Comparison of ENCODE assay signal across 1 cellular context in the genomic region with DNA sequence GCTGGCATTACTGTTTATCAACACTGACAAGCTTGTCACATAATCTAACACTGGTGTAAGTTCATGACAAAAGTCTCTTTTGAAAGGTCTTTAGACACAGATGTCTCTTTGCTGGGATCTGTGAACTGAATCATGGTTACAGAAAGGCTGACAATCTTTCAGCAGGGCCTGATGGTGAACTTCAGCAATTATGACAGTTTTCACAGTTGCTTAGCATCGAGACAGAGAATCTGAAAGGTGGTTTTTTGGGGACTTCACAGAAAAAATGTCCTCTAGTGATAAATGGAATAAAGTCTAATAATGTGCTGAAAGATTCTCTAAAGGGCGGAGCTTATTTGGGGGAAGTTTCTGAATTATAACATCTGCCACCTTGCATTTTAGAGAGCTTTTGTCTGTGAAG.
TF ChIP-seq lines count a peak whose summit lies in the region.

No MANE protein-coding gene starts in this region.

TF ChIP-seq in neural cell, 6 proteins besides CTCF, POLR2A, EP300 and RAD21 (continued from another document):
- no peak for TF ChIP-seq EZH2 (IDR thresholded peaks at IDR 0.05; ENCODE audit: borderline replicate concordance, insufficient read depth, low read length, poor library complexity, severe bottlenecking)
